ENCODE assay signal across 30 cellular contexts in genomic region chr1:50920409-50920808, GRCh38. TPM values are rescaled to one million over a fixed set of nuclear protein-coding genes. Genes with fewer than 3 reads are reported as not detected.
A peak's percentile ranks its signal among the peaks of the same experiment; 100 is the strongest.
DNase-seq lines count a peak whose midpoint lies in the region; ATAC-seq, FAIRE-seq and TF ChIP-seq lines count a peak whose summit lies in the region.
"Had no signal": no experiment of that assay in that cellular context is flagged by ENCODE, and none has a peak within 500 bp of the region (broad histone marks: within the 10 kb centered on the region; RNA-seq: fewer than 3 reads in every experiment).

No MANE protein-coding gene starts in this region.

- no peaks in the 10 kb centered on the region for H3K79me1 ChIP-seq in trophoblast cell (ENCODE audit: low read length)

- peaks cover 90% of the 10 kb centered on the region for H3K79me2 ChIP-seq in K562 (ENCODE audit: control insufficient read depth, insufficient read depth, low read length)
- peaks cover 2% of the 10 kb centered on the region for H3K79me2 ChIP-seq in trophoblast cell (ENCODE audit: control insufficient read depth, insufficient read depth, low read length, poor library complexity)

- H2AK5ac ChIP-seq in trophoblast cell (ENCODE audit: low read length): no peak overlapping the region

- H2BK12ac ChIP-seq in trophoblast cell (ENCODE audit: low read length): no peak overlapping the region

- intact Hi-C loops in K562 (cut with micrococcal nuclease): no loop called here

- WGBS in K562 (ENCODE audit: insufficient coverage, low coverage, missing lambda C conversion rate): 100% methylated on average over 1 of the region's 1 CpG
- WGBS in trophoblast cell (ENCODE audit: extremely low coverage, insufficient coverage, insufficient read length): no CpG with 5 or more reads among the region's 1 CpG

- TF ChIP-seq POLR2A in K562 (conservative IDR thresholded peaks at IDR 0.05): no peak

- no peak overlapping the region for H3K27ac ChIP-seq in K562 (ENCODE audit: extremely low read depth, low read depth, low read length)
- H3K27ac ChIP-seq in trophoblast cell (ENCODE audit: low read depth, low read length): no peak overlapping the region
- H3K27ac ChIP-seq: 22Rv1; A549; BLaER1; BLaER1 treated with 17β-estradiol and CSF1 and Interleukin-3, amounts not matched to agents 10 nM and 100 nM; C4-2B had no signal

- no peaks in the 10 kb centered on the region for H4K20me1 ChIP-seq in K562 (replicated peaks; ENCODE audit: control insufficient read depth, insufficient read depth, low read length)

- no peak overlapping the region for H2BK120ac ChIP-seq in trophoblast cell (ENCODE audit: insufficient read depth, low read length, poor library complexity)

- in situ Hi-C loops in K562 (cut with MboI): loop anchor here (10.0 kb wide), 1 partner anchor 264 kb away; no protein-coding TSS in a partner anchor

- no TSS peak for BruUV-seq in K562 (replicated peaks; lab: Mats Ljungman, UMichigan)

- peaks cover 10% of the 10 kb centered on the region; the same call in 2 of the 3 replicates for H3K36me3 ChIP-seq in K562 (ENCODE audit: control insufficient read depth, insufficient read depth, low read length)
- H3K36me3 ChIP-seq in trophoblast cell (ENCODE audit: control insufficient read depth in 1 of 2, insufficient read depth in 2 of 2, low read length in 2 of 2): no peaks in the 10 kb centered on the region
- H3K36me3 ChIP-seq: BE2C had no signal

- H3K9ac ChIP-seq in K562 (ENCODE audit: insufficient read depth in 1 of 2, low read depth in 2 of 2, low read length in 2 of 2) (no peak overlapping the region), trophoblast cell (ENCODE audit: low read length) (no peak overlapping the region)
- H3K9ac ChIP-seq: BLaER1; BLaER1 treated with 17β-estradiol and CSF1 and Interleukin-3, amounts not matched to agents 10 nM and 100 nM had no signal

- no peak for TF ChIP-seq RAD21 in K562 (CRISPR knock-in tag; conservative IDR thresholded peaks at IDR 0.05 in 1 of 2, IDR thresholded peaks at IDR 0.05 in 1 of 2)

- H3K9me3 ChIP-seq in K562 (replicated peaks; ENCODE audit: control insufficient read depth, insufficient read depth, low read depth, low read length) (peaks cover 6% of the 10 kb centered on the region), trophoblast cell (ENCODE audit: insufficient read depth, low read depth, low read length) (peaks cover 2% of the 10 kb centered on the region)
- H3K9me3 ChIP-seq: A549, BE2C had no signal

- H2BK5ac ChIP-seq in trophoblast cell (ENCODE audit: low read depth, low read length, poor library complexity): no peak overlapping the region

- H3K4me2 ChIP-seq in K562 (ENCODE audit: insufficient read depth, low read length) (no peak overlapping the region), trophoblast cell (ENCODE audit: low read length) (no peak overlapping the region)
- H3K4me2 ChIP-seq: A549; BLaER1; BLaER1 treated with 17β-estradiol and CSF1 and Interleukin-3, amounts not matched to agents 10 nM and 100 nM had no signal

- no peak overlapping the region for H3K18ac ChIP-seq in trophoblast cell (ENCODE audit: low read length)

- no peak for FAIRE-seq in K562 (lab: Jason Lieb, UNC)
- FAIRE-seq: A204.1, A549, D721Med had no signal

- H3K23ac ChIP-seq in trophoblast cell (ENCODE audit: low read length): no peak overlapping the region

- H2AFZ ChIP-seq in K562 (ENCODE audit: low read depth, low read length): no peak overlapping the region
- H2AFZ ChIP-seq in trophoblast cell (ENCODE audit: insufficient read depth, low read length, poor library complexity): no peak overlapping the region

- TF ChIP-seq CTCF in K562 (IDR thresholded peaks at IDR 0.05 in 2 of 3, conservative IDR thresholded peaks at IDR 0.05 in 1 of 3; ENCODE audit: insufficient read depth in 2 of 3, low read depth in 1 of 3, low read length in 3 of 3): no peak

- H3K14ac ChIP-seq in trophoblast cell (ENCODE audit: low read length): no peak overlapping the region

- no peak for ATAC-seq in K562
- ATAC-seq: A549; CD8-positive, alpha-beta T cell had no signal

- H4K12ac ChIP-seq in trophoblast cell (ENCODE audit: low read depth, low read length): no peak overlapping the region

- peak overlapping the region; percentile 83 for H3K4ac ChIP-seq in trophoblast cell (ENCODE audit: low read depth, low read length)

- TF ChIP-seq EP300 in K562 (IDR thresholded peaks at IDR 0.05; ENCODE audit: low read length): no peak

- POLR2A ChIA-PET in K562 (lab: Yijun Ruan, JAX): interaction anchor here (1.0 to 1.4 kb wide), 2 partner anchors 10 to 15 kb away, joined by 3 to 7 read pairs; no protein-coding TSS in a partner anchor

- DNase-seq in K562 (ENCODE audit: extremely low read depth in 1 of 4, low spot score in 3 of 4): no peak
- DNase-seq in trophoblast cell: no peak
- DNase-seq in CD1c-positive myeloid dendritic cell (ENCODE audit: extremely low spot score): no peak
- no peak for DNase-seq in AML-193 (lab: John Stamatoyannopoulos, UW)
- DNase-seq: 8988T; ACHN; BE2C; C1 segment of cervical spinal cord; Caco-2; Calu3; CD4-positive, alpha-beta memory T cell; CD4-positive, alpha-beta T cell; CD4-positive, CD25-positive, alpha-beta regulatory T cell; CD8-positive, alpha-beta memory T cell; CD8-positive, alpha-beta T cell; COR-L47; DMS 273 treated with DMSO at 0.1 percent for 48 hours; DMS153; DMS53; DMS79; DMS79 treated with DMSO at 0.1 percent for 48 hours; DND-41; EL had no signal

- CTCF ChIA-PET in K562 (lab: Yijun Ruan, JAX; ENCODE audit: low intra/inter-chr PET ratio): no interaction called here

- H3K27me3 ChIP-seq in K562 (ENCODE audit: control insufficient read depth in 2 of 2, insufficient read depth in 2 of 2, low read length in 2 of 2) (no peaks in the 10 kb centered on the region), trophoblast cell (ENCODE audit: insufficient read depth, low read length) (no peaks in the 10 kb centered on the region)
- H3K27me3 ChIP-seq: BE2C; BLaER1; BLaER1 treated with 17β-estradiol and CSF1 and Interleukin-3, amounts not matched to agents 10 nM and 100 nM had no signal

- no peak overlapping the region for H4K8ac ChIP-seq in trophoblast cell (ENCODE audit: low read depth, low read length)

- H3K4me3 ChIP-seq in K562 (no peak overlapping the region), trophoblast cell (ENCODE audit: low read depth, low read length) (no peak overlapping the region)
- H3K4me3 ChIP-seq: A549; BLaER1; BLaER1 treated with 17β-estradiol and CSF1 and Interleukin-3, amounts not matched to agents 10 nM and 100 nM had no signal

- peaks cover 0 to 2% of the 10 kb centered on the region in 2 experiments; a peak in 1 of 5 replicates for H3K4me1 ChIP-seq in K562 (replicated peaks in 1 of 2; ENCODE audit: control insufficient read depth in 2 of 2, insufficient read depth in 2 of 2, low read length in 2 of 2)
- H3K4me1 ChIP-seq in trophoblast cell (ENCODE audit: control insufficient read depth in 1 of 2, insufficient read depth in 2 of 2, low read length in 2 of 2): no peaks in the 10 kb centered on the region
- H3K4me1 ChIP-seq: A549, BE2C, BLaER1, Caco-2 had no signal

- no peak overlapping the region for H4K91ac ChIP-seq in trophoblast cell (ENCODE audit: low read depth, low read length)

- no peaks in the 10 kb centered on the region for H3K9me1 ChIP-seq in K562 (ENCODE audit: control insufficient read depth, insufficient read depth, low read length)

TF ChIP-seq in K562, 482 proteins besides CTCF, POLR2A, EP300 and RAD21 (continues in another document):
- no peak for TF ChIP-seq NR2C2 (CRISPR knock-in tag; IDR thresholded peaks at IDR 0.05)
- TF ChIP-seq NR2C2 (tag; IDR thresholded peaks at IDR 0.05): no peak
- no peak for TF ChIP-seq ZNF133 (CRISPR knock-in tag; IDR thresholded peaks at IDR 0.05)

RNA-seq across cellular contexts. Expression of gene FAF1, which starts 39.7 kb away (rescaled TPM):
- total RNA-seq in K562 (2011; cell fraction: chromatin; rRNA removed; ENCODE audit: low replicate concordance): 281 and 434 TPM in 2 replicates
- 44.0 and 67.8 TPM in 2 replicates for total RNA-seq in K562 (2011; cell fraction: nucleolus; rRNA removed)
- 165 and 180 TPM in 2 replicates for total RNA-seq in K562 (2011; cell fraction: nucleoplasm; rRNA removed)
- total RNA-seq in K562 (2014; rRNA removed): 76.3 and 76.7 TPM in 2 replicates
- 225 and 267 TPM in 2 replicates for total RNA-seq in K562 (2014; rRNA removed; fragmentation: Illumina TruSeq; extraction: Trizol)
- 163 and 176 TPM in 2 replicates for total RNA-seq in K562 (2015; rRNA removed; fragmentation: Illumina TruSeq; extraction: Trizol)
- total RNA-seq in K562 (2021): 186 and 190 TPM in 2 replicates
- polyA plus RNA-seq in K562 (2011; rRNA removed): 88.2 and 118 TPM in 2 replicates
- polyA plus RNA-seq in K562 (2011; cell fraction: cytosol; rRNA removed): 12.0 and 44.0 TPM in 2 replicates
- 30.1 and 41.4 TPM in 2 replicates for polyA plus RNA-seq in K562 (2011; cell fraction: nucleus; rRNA removed)
- 144 and 167 TPM in 2 replicates for polyA plus RNA-seq in K562 (2012)
- polyA plus RNA-seq in K562 (2014; fragmentation: Illumina TruSeq; extraction: Trizol): 186 and 212 TPM in 2 replicates
- 10 to 100 TPM; 48.7 to 60.9 TPM for polyA plus RNA-seq in K562 (2014; fragmentation: Nextera tagmentation; extraction: Ambion mirVana)
- 78.9 and 92.7 TPM in 2 replicates for polyA plus RNA-seq in K562 (2014; rRNA removed)
- 295 and 351 TPM in 2 replicates for polyA minus RNA-seq in K562 (2011; rRNA and poly(A)+ RNA removed)
- 85.8 and 99.9 TPM in 2 replicates for polyA minus RNA-seq in K562 (2011; cell fraction: cytosol; rRNA and poly(A)+ RNA removed)
- polyA minus RNA-seq in K562 (2011; cell fraction: nucleus; rRNA and poly(A)+ RNA removed): 46.4 and 174 TPM in 2 replicates
- 23.3 and 23.5 TPM in 2 replicates for polyA plus RNA-seq in trophoblast cell (2013)

RNA-seq across cellular contexts. Expression of gene CDKN2C, which starts 49.6 kb away (rescaled TPM):
- 15.8 and 16.4 TPM in 2 replicates for total RNA-seq in K562 (2011; cell fraction: chromatin; rRNA removed; ENCODE audit: low replicate concordance)
- 19.7 and 20.7 TPM in 2 replicates for total RNA-seq in K562 (2011; cell fraction: nucleolus; rRNA removed)
- total RNA-seq in K562 (2011; cell fraction: nucleoplasm; rRNA removed): 19.7 and 23.7 TPM in 2 replicates
- total RNA-seq in K562 (2014; rRNA removed) (74.3 and 82.0 TPM in 2 replicates), K562 (2014; rRNA removed; fragmentation: Illumina TruSeq; extraction: Trizol) (38.2 and 41.3 TPM in 2 replicates), K562 (2015; rRNA removed; fragmentation: Illumina TruSeq; extraction: Trizol) (64.5 and 67.1 TPM in 2 replicates), K562 (2021) (56.7 and 62.2 TPM in 2 replicates)
- polyA plus RNA-seq in K562 (2011; rRNA removed) (27.0 and 28.5 TPM in 2 replicates), K562 (2014; fragmentation: Illumina TruSeq; extraction: Trizol) (40.5 and 45.9 TPM in 2 replicates), K562 (2014; fragmentation: Nextera tagmentation; extraction: Ambion mirVana) (10 to 100 TPM; 11.9 to 18.2 TPM), K562 (2014; rRNA removed) (56.3 and 56.4 TPM in 2 replicates)
- 30.9 and 35.2 TPM in 2 replicates for polyA plus RNA-seq in K562 (2011; cell fraction: cytosol; rRNA removed)
- 17.3 and 17.5 TPM in 2 replicates for polyA plus RNA-seq in K562 (2011; cell fraction: nucleus; rRNA removed)
- 67.6 and 71.5 TPM in 2 replicates for polyA plus RNA-seq in K562 (2012)
- polyA minus RNA-seq in K562 (2011; rRNA and poly(A)+ RNA removed): 25.9 and 29.4 TPM in 2 replicates
- 17.3 and 18.8 TPM in 2 replicates for polyA minus RNA-seq in K562 (2011; cell fraction: cytosol; rRNA and poly(A)+ RNA removed)
- polyA minus RNA-seq in K562 (2011; cell fraction: nucleus; rRNA and poly(A)+ RNA removed): 17.5 and 42.1 TPM in 2 replicates
- polyA plus RNA-seq in trophoblast cell (2013): 1.00 and 1.1 TPM in 2 replicates
